14 cellular contexts compared by ENCODE assay signal in genomic region chr13:97384366-97384765, GRCh38.
"Had no signal": no experiment of that assay in that cellular context is flagged by ENCODE, and none has a peak within 500 bp of the region (broad histone marks: within the 10 kb centered on the region; RNA-seq: fewer than 3 reads in every experiment).

No MANE protein-coding gene starts in this region.

- ATAC-seq: natural killer cell treated with Interleukin-12 subunit alpha and Interleukin-12 subunit beta and Interleukin-15 and Interleukin-18, amount 100 ng/mL, for 72 hours; stimulated activated naive B cell treated with anti-CD40 and anti-IgM and Interleukin-4, amounts not matched to agents 10 μg/mL and 1 μg/mL and 100 μg/mL, for 72 hours had no signal

- H3K27ac ChIP-seq: brain microvascular endothelial cell, right lobe of liver had no signal

- H3K4me3 ChIP-seq: right lobe of liver, spleen had no signal

- H3K27me3 ChIP-seq: brain microvascular endothelial cell, right lobe of liver, spleen had no signal

- H3K4me1 ChIP-seq: right lobe of liver had no signal

- H3K9me3 ChIP-seq: right lobe of liver, spleen had no signal

- DNase-seq: activated CD4-positive, alpha-beta T cell treated with anti-CD3 and anti-CD28 coated beads, Interleukin-2, amount 50 U/mL, for 48 hours; activated CD4-positive, CD25-positive, alpha-beta regulatory T cell treated with anti-CD3 and anti-CD28 coated beads, Interleukin-2, amount 50 U/mL, for 72 hours; activated gamma-delta T cell; activated naive CD8-positive, alpha-beta T cell treated with anti-CD3 and anti-CD28 coated beads for 36 hours; activated T-cell treated with anti-CD3 and anti-CD28 coated beads, Interleukin-2, amount 50 U/mL, for 48 hours; brain microvascular endothelial cell; cerebellar nuclear complex; hippocampal formation; nucleus accumbens; right lobe of liver; spleen; stimulated activated CD4-positive, alpha-beta T cell treated with anti-CD3 and anti-CD28 coated beads, Interleukin-2, amount 100 ng/mL, for 24 hours; stimulated activated naive B cell treated with anti-CD40 and anti-IgM and Interleukin-4, amounts not matched to agents 10 μg/mL and 1 μg/mL and 100 μg/mL, for 72 hours had no signal
